Comparison of ENCODE assay signal across 8 cellular contexts in the genomic region with DNA sequence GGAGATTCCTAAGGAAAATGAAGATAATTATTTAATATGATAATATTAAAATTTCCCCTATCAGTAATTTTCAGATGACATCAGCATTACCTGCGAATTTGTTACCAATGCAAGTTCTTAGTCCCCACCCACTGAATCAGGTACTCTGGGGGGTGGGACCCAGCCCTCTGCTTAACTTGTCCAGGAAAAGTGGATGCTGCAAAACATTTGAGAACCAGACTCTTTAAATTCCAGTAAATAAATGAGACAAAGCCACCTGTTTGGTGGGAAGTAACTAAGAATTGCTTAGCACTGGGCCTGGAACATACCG. TPM values are rescaled to one million over a fixed set of nuclear protein-coding genes. Genes with fewer than 3 reads are reported as not detected.
DNase-seq lines count a peak whose midpoint lies in the region; ATAC-seq and TF ChIP-seq lines count a peak whose summit lies in the region.

No MANE protein-coding gene starts in this region.

- H3K9me3 ChIP-seq in A673 (ENCODE audit: low read depth, low read length, poor library complexity, severe bottlenecking), result no peaks in the 10 kb centered on the region
- H3K9me3 ChIP-seq in HUES48 (ENCODE audit: control insufficient read depth, insufficient read depth, low read length), result peaks cover 4% of the 10 kb centered on the region; the same call in 1 of the 2 replicates

- H3K27ac ChIP-seq in A673 (ENCODE audit: low read depth, low read length, poor library complexity, severe bottlenecking), result no peak overlapping the region
- H3K27ac ChIP-seq in HUES48 (ENCODE audit: low read depth, low read length), result no peak overlapping the region

- H3K9me3 Mint-ChIP-seq in central memory CD8-positive, alpha-beta T cell, result no peaks in the 10 kb centered on the region
- H3K9me3 Mint-ChIP-seq in naive thymus-derived CD8-positive, alpha-beta T cell, result peaks cover 0 to 15% (median 3%) of the 10 kb centered on the region in 9 donors

- H3K4me3 ChIP-seq in A673 (ENCODE audit: low read depth, low read length, poor library complexity, severe bottlenecking), result peak overlapping the region; percentile 84
- H3K4me3 ChIP-seq in HUES48 (ENCODE audit: low read depth, low read length), result peak overlapping the region; percentile 78

- H3K36me3 ChIP-seq in A673 (ENCODE audit: insufficient read depth, low read length, poor library complexity, severe bottlenecking) (no peaks in the 10 kb centered on the region), HUES48 (ENCODE audit: control insufficient read depth, insufficient read depth, low read length) (no peaks in the 10 kb centered on the region)

- H3K4me1 Mint-ChIP-seq in central memory CD8-positive, alpha-beta T cell, result peaks cover 15% of the 10 kb centered on the region
- peaks cover 12 to 20% (median 19%) of the 10 kb centered on the region in 4 donors for H3K4me1 Mint-ChIP-seq in naive thymus-derived CD8-positive, alpha-beta T cell

- H3K27me3 ChIP-seq in A673 (replicated peaks; ENCODE audit: insufficient read depth, low read depth, low read length, poor library complexity) (no peaks in the 10 kb centered on the region), HUES48 (ENCODE audit: control insufficient read depth, insufficient read depth, low read length) (0 out of 2 replicates have a peak, but pooled peaks cover 4% of the 10 kb centered on the region)

- H3K4me3 Mint-ChIP-seq in central memory CD8-positive, alpha-beta T cell, result peak overlapping the region; percentile 84
- peak overlapping the region; percentile 88 to 99 (median 96) for H3K4me3 Mint-ChIP-seq in naive thymus-derived CD8-positive, alpha-beta T cell

- no peak overlapping the region for H3K9ac ChIP-seq in HUES48 (ENCODE audit: low read depth, low read length)

- no peaks in the 10 kb centered on the region for H3K27me3 Mint-ChIP-seq in central memory CD8-positive, alpha-beta T cell
- peaks cover 0 to 11% (median 1%) of the 10 kb centered on the region in 5 donors for H3K27me3 Mint-ChIP-seq in naive thymus-derived CD8-positive, alpha-beta T cell

- TF ChIP-seq CTCF in A673 (conservative IDR thresholded peaks at IDR 0.05; ENCODE audit: low read depth, low read length), result no peak

- POLR2A ChIA-PET in A673 (lab: Charles Lee; ENCODE audit: low non-redundant PET), result no interaction called here
- POLR2A ChIA-PET in naive thymus-derived CD8-positive, alpha-beta T cell (lab: Charles Lee), result no interaction called here

- intact Hi-C loops in A673 (cut with micrococcal nuclease; ENCODE audit: unreplicated experiment), result loop anchor here (2.0 kb wide), 1 partner anchor 39 kb away; the partner anchor contains the start of gene ZNF181

- DNase-seq in A673 (ENCODE audit: low spot score) (no peak), retina (no peak)
- DNase-seq in central memory CD8-positive, alpha-beta T cell (ENCODE audit: low spot score in 2 of 2), result no peak
- no peak for DNase-seq in naive thymus-derived CD8-positive, alpha-beta T cell
- DNase-seq in stimulated activated CD4-positive, alpha-beta T cell treated with anti-CD3 and anti-CD28 coated beads, Interleukin-4, amount 100 ng/mL, for 1 hour, result no peak

- BruUV-seq in A673 (replicated peaks; lab: Mats Ljungman, UMichigan), result no TSS peak

- H3K27ac Mint-ChIP-seq in central memory CD8-positive, alpha-beta T cell (ENCODE audit: low read depth), result no peak overlapping the region
- H3K27ac Mint-ChIP-seq in naive thymus-derived CD8-positive, alpha-beta T cell, result peak overlapping the region in 5 of 10 donors; percentile 71 to 98 (median 98)

- no peaks in the 10 kb centered on the region for H3K36me3 Mint-ChIP-seq in central memory CD8-positive, alpha-beta T cell (ENCODE audit: insufficient read depth)
- H3K36me3 Mint-ChIP-seq in naive thymus-derived CD8-positive, alpha-beta T cell, result peaks cover 0 to 16% (median 4%) of the 10 kb centered on the region in 3 donors

- H3K4me1 ChIP-seq in A673 (ENCODE audit: insufficient read depth, low read length, poor library complexity, severe bottlenecking) (no peaks in the 10 kb centered on the region), HUES48 (ENCODE audit: control insufficient read depth, insufficient read depth, low read length) (no peaks in the 10 kb centered on the region)

- no peak for ATAC-seq in central memory CD8-positive, alpha-beta T cell (replicated peaks; ENCODE audit: extremely low read depth, poor library complexity, severe bottlenecking)
- no peak for ATAC-seq in naive thymus-derived CD8-positive, alpha-beta T cell
- no peak for ATAC-seq in HG02981 (IDR thresholded peaks at IDR 0.05; ENCODE audit: unreplicated experiment)
- ATAC-seq in GM21381 (IDR thresholded peaks at IDR 0.05; ENCODE audit: unreplicated experiment), result no peak

- CTCF ChIA-PET in A673 (lab: Charles Lee), result no interaction called here

RNA-seq across cellular contexts. Expression of gene ZNF599, which starts 0.5 kb away (rescaled TPM):
- 6.0 and 8.0 TPM in 2 replicates for total RNA-seq in A673 (2021)
- 10 to 100 TPM; 10.7 to 11.3 TPM for total RNA-seq in naive thymus-derived CD8-positive, alpha-beta T cell
- polyA plus RNA-seq in naive thymus-derived CD8-positive, alpha-beta T cell, result 1 to 10 TPM; 8.6 to 9.5 (median 9.1) TPM

RNA-seq across cellular contexts. Expression of gene ZNF181, which starts 39.5 kb away (rescaled TPM):
- 6.7 and 8.2 TPM in 2 replicates for total RNA-seq in A673 (2021)
- 10 to 100 TPM; 28.7 to 29.5 TPM for total RNA-seq in naive thymus-derived CD8-positive, alpha-beta T cell
- polyA plus RNA-seq in naive thymus-derived CD8-positive, alpha-beta T cell, result 10 to 100 TPM; 23.1 to 36.4 (median 35.7) TPM
